Comparison of ENCODE assay signal across 21 cellular contexts in genomic region chr18:49090901-49091300, GRCh38.
A peak's percentile ranks its signal among the peaks of the same experiment; 100 is the strongest.
DNase-seq lines count a peak whose midpoint lies in the region; ATAC-seq lines count a peak whose summit lies in the region.
"Had no signal": no experiment of that assay in that cellular context is flagged by ENCODE, and none has a peak within 500 bp of the region (broad histone marks: within the 10 kb centered on the region; RNA-seq: fewer than 3 reads in every experiment).

No MANE protein-coding gene starts in this region.

- no peaks in the 10 kb centered on the region for H3K27me3 Mint-ChIP-seq in natural killer cell treated with Interleukin-12 subunit alpha and Interleukin-12 subunit beta and Interleukin-15 and Interleukin-18, amount 100 ng/mL, for 72 hours
- H3K27me3 Mint-ChIP-seq: CD4-positive, alpha-beta memory T cell; CD4-positive, CD25-positive, alpha-beta regulatory T cell; CD8-positive, alpha-beta memory T cell had no signal

- H3K27ac Mint-ChIP-seq in stimulated activated effector memory CD8-positive, alpha-beta T cell treated with anti-CD3 and anti-CD28 coated beads, Interleukin-12 subunit alpha, Interleukin-12 subunit beta, amount 100 ng/mL, for 72 hours: peak overlapping the region; percentile 53
- H3K27ac Mint-ChIP-seq in natural killer cell treated with Interleukin-12 subunit alpha and Interleukin-12 subunit beta and Interleukin-15 and Interleukin-18, amount 100 ng/mL, for 72 hours: no peak overlapping the region
- H3K27ac Mint-ChIP-seq: CD4-positive, CD25-positive, alpha-beta regulatory T cell had no signal

- ATAC-seq in stimulated activated effector memory CD8-positive, alpha-beta T cell treated with anti-CD3 and anti-CD28 coated beads, Interleukin-12 subunit alpha, Interleukin-12 subunit beta, amount 100 ng/mL, for 72 hours: no peak
- no peak for ATAC-seq in GM18867 (IDR thresholded peaks at IDR 0.05; ENCODE audit: unreplicated experiment)
- ATAC-seq in natural killer cell treated with Interleukin-12 subunit alpha and Interleukin-12 subunit beta and Interleukin-15 and Interleukin-18, amount 100 ng/mL, for 72 hours: no peak
- ATAC-seq: A549, GM12878 had no signal

- H3K9me3 Mint-ChIP-seq in stimulated activated effector memory CD8-positive, alpha-beta T cell treated with anti-CD3 and anti-CD28 coated beads, Interleukin-12 subunit alpha, Interleukin-12 subunit beta, amount 100 ng/mL, for 72 hours: no peaks in the 10 kb centered on the region
- H3K9me3 Mint-ChIP-seq in natural killer cell treated with Interleukin-12 subunit alpha and Interleukin-12 subunit beta and Interleukin-15 and Interleukin-18, amount 100 ng/mL, for 72 hours: no peaks in the 10 kb centered on the region
- H3K9me3 Mint-ChIP-seq: CD4-positive, CD25-positive, alpha-beta regulatory T cell; CD8-positive, alpha-beta memory T cell had no signal

- H3K36me3 Mint-ChIP-seq in stimulated activated effector memory CD8-positive, alpha-beta T cell treated with anti-CD3 and anti-CD28 coated beads, Interleukin-12 subunit alpha, Interleukin-12 subunit beta, amount 100 ng/mL, for 72 hours: peaks cover 13% of the 10 kb centered on the region
- H3K36me3 Mint-ChIP-seq in natural killer cell treated with Interleukin-12 subunit alpha and Interleukin-12 subunit beta and Interleukin-15 and Interleukin-18, amount 100 ng/mL, for 72 hours: peaks cover 14% of the 10 kb centered on the region

- in situ Hi-C loops in SK-MEL-5 (cut with HindIII; ENCODE audit: low pct_unique_long_range_greater_than_20kb, low sequenced_read_pairs): no loop called here

- H3K4me3 Mint-ChIP-seq in stimulated activated effector memory CD8-positive, alpha-beta T cell treated with anti-CD3 and anti-CD28 coated beads, Interleukin-12 subunit alpha, Interleukin-12 subunit beta, amount 100 ng/mL, for 72 hours: no peak overlapping the region
- no peak overlapping the region for H3K4me3 Mint-ChIP-seq in natural killer cell treated with Interleukin-12 subunit alpha and Interleukin-12 subunit beta and Interleukin-15 and Interleukin-18, amount 100 ng/mL, for 72 hours
- H3K4me3 Mint-ChIP-seq: CD14-positive monocyte; CD4-positive, alpha-beta memory T cell; CD8-positive, alpha-beta memory T cell had no signal

- peak; percentile 19 for DNase-seq in COLO829 (ENCODE audit: low spot score)
- DNase-seq in SK-MEL-5 (ENCODE audit: low read depth, low spot score): peak; percentile 65
- no peak for DNase-seq in stimulated activated effector memory CD8-positive, alpha-beta T cell treated with anti-CD3 and anti-CD28 coated beads, Interleukin-12 subunit alpha, Interleukin-12 subunit beta, amount 100 ng/mL, for 72 hours (ENCODE audit: low spot score in 2 of 2)
- no peak for DNase-seq in natural killer cell treated with Interleukin-12 subunit alpha and Interleukin-12 subunit beta and Interleukin-15 and Interleukin-18, amount 100 ng/mL, for 72 hours (ENCODE audit: low spot score)
- DNase-seq: BE2C; C1 segment of cervical spinal cord; CD4-positive, alpha-beta memory T cell; CD4-positive, CD25-positive, alpha-beta regulatory T cell; CD8-positive, alpha-beta memory T cell; COR-L47; DMS 273 treated with DMSO at 0.1 percent for 48 hours; DMS153; DMS53; DMS79; DND-41; EL; GDM1 had no signal

- H3K4me1 Mint-ChIP-seq in stimulated activated effector memory CD8-positive, alpha-beta T cell treated with anti-CD3 and anti-CD28 coated beads, Interleukin-12 subunit alpha, Interleukin-12 subunit beta, amount 100 ng/mL, for 72 hours: peaks cover 21% of the 10 kb centered on the region
- H3K4me1 Mint-ChIP-seq in natural killer cell treated with Interleukin-12 subunit alpha and Interleukin-12 subunit beta and Interleukin-15 and Interleukin-18, amount 100 ng/mL, for 72 hours (ENCODE audit: low read depth in 2 of 2): peaks cover 22 to 31% of the 10 kb centered on the region in 2 donors

Comparison
In these comparisons a context has a peak if more than half of its experiments do, and no peak if none do; other contexts are left out.
1. DNase-seq: peak in COLO829 (single experiment) and SK-MEL-5 (single experiment); none in stimulated activated effector memory CD8-positive, alpha-beta T cell treated with anti-CD3 and anti-CD28 coated beads, Interleukin-12 subunit alpha, Interleukin-12 subunit beta, amount 100 ng/mL, for 72 hours (0 of 2) and natural killer cell treated with Interleukin-12 subunit alpha and Interleukin-12 subunit beta and Interleukin-15 and Interleukin-18, amount 100 ng/mL, for 72 hours (single experiment).